25 cellular contexts compared by ENCODE assay signal in the genomic region with DNA sequence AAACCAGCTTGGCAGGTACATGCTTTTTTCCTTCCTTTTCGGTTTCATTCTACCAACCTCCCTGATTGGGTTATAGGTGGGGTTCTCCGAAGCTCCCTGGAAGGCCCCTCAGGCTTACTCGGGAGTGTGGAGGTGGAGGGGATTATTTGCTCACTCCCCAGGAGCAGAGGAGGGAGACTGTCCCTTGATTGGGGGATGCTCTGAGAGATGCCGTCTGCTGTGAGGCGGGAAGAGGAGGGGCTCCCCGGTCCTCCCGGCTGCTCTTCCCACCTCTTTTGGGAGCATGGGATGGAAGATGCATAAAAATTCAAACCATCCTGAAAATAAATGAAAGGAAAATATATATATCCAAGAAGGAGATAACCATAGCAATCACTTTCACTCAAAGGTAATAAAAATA. TPM values are rescaled to one million over a fixed set of nuclear protein-coding genes. Genes with fewer than 3 reads are reported as not detected.
"Had no signal": no experiment of that assay in that cellular context is flagged by ENCODE, and none has a peak within 500 bp of the region (broad histone marks: within the 10 kb centered on the region; RNA-seq: fewer than 3 reads in every experiment).

No MANE protein-coding gene starts in this region.

- H3K27ac ChIP-seq: ascending aorta, colonic mucosa, epithelial cell of prostate, left lung, skin epidermis, uterus had no signal

- H3K27me3 ChIP-seq: ascending aorta, uterus had no signal

- FAIRE-seq: keratinocyte had no signal

- DNase-seq: activated CD4-positive, alpha-beta T cell treated with anti-CD3 and anti-CD28 coated beads, Interleukin-2, amount 50 U/mL, for 1 hour; activated CD4-positive, CD25-positive, alpha-beta regulatory T cell treated with anti-CD3 and anti-CD28 coated beads, Interleukin-2, amount 50 U/mL, for 72 hours; activated CD8-positive, alpha-beta memory T cell treated with anti-CD3 and anti-CD28 coated beads for 24 hours; activated CD8-positive, alpha-beta memory T cell treated with anti-CD3 and anti-CD28 coated beads, Interleukin-2, amount 50 U/mL, for 48 hours; activated gamma-delta T cell; activated T-cell treated with anti-CD3 and anti-CD28 coated beads, Interleukin-2, amount 50 U/mL, for 72 hours; colonic mucosa; endodermal cell; foreskin fibroblast; glutamatergic neuron; left lung; mucosa of descending colon; nephron progenitor cell; retina; stimulated activated CD4-positive, alpha-beta T cell treated with anti-CD3 and anti-CD28 coated beads, Interleukin-15, amount 100 ng/mL, for 24 hours; stimulated activated CD4-positive, alpha-beta T cell treated with anti-CD3 and anti-CD28 coated beads, Interleukin-2, amount 100 ng/mL, for 48 hours; T-cell; T1000; transverse colon had no signal

- ATAC-seq: activated T-cell treated with anti-CD3 and anti-CD28 coated beads, Interleukin-2, amount 50 U/mL, for 72 hours; left lung; mucosa of descending colon; T-cell had no signal

- H3K4me1 ChIP-seq: ascending aorta, colonic mucosa, left lung, suprapubic skin, uterus had no signal

- H3K9me3 ChIP-seq: ascending aorta, colonic mucosa, left lung, mucosa of descending colon, suprapubic skin, transverse colon, uterus had no signal

- H3K36me3 ChIP-seq: ascending aorta, colonic mucosa, left lung, suprapubic skin, transverse colon, uterus had no signal

- H3K4me3 ChIP-seq: ascending aorta, colonic mucosa, left lung, mucosa of descending colon, skin epidermis, suprapubic skin, transverse colon, uterus had no signal

RNA-seq across cellular contexts. Expression of a gene that starts 52.1 kb away (rescaled TPM):
- total RNA-seq: ascending aorta had no signal
